Comparison of ENCODE assay signal across 1 cellular context in the genomic region with DNA sequence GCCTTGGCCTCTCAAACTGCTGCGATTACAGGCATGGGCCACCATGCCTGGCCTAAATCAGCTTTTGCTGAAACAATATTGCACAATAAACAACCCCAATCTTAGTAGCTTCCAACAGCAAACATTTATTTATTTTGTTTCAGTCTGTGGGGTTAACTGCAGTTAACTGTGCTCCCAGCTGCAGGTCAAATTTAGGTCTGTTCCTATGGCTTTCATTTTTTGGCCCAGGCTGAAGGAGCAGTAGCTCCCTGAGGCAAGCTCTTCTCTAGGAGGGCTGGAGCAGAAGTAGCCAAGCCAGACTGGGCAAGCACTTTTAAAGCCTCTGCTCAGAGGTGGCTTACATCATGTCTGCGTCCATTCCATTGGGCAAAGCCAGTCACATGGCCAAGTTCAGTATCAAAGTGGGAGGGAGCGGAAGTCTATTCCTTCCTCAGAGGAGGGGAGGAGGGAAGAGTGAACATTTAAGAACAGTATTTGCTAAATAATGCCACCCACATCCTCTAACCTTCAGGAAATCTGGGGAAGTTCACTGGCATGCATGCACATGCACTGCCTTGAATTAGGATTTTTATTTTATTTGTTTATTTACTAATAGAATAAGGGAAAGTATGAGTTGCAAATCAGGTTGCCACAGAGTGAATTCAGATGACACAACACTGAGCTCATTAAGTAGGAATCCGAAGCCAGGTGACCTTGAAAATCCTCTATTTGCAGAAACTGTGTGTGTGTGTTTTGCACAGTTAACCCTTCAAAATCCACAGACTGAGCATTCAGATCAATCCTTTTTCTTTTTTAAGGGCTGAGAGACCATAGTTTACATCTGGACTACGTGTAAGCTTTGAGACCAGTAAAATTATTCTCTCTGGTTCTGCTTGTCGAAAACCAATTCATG.
TF ChIP-seq lines count a peak whose summit lies in the region.

No MANE protein-coding gene starts in this region.

TF ChIP-seq in HepG2, 621 proteins besides CTCF, POLR2A, EP300 and RAD21 (continued from another document):
- TF ChIP-seq, protein P1, sequence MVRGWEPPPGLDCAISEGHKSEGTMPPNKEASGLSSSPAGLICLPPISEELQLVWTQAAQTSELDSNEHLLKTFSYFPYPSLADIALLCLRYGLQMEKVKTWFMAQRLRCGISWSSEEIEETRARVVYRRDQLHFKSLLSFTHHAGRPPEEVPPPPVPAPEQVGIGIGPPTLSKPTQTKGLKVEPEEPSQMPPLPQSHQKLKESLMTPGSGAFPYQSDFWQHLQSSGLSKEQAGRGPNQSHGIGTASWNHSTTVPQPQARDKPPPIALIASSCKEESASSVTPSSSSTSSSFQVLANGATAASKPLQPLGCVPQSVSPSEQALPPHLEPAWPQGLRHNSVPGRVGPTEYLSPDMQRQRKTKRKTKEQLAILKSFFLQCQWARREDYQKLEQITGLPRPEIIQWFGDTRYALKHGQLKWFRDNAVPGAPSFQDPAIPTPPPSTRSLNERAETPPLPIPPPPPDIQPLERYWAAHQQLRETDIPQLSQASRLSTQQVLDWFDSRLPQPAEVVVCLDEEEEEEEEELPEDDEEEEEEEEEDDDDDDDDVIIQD (CRISPR knock-in tag; IDR thresholded peaks at IDR 0.05; ENCODE audit: low read depth) = peak; percentile 92; the same call in 1 of the 2 replicates
- TF ChIP-seq NFYC (CRISPR knock-in tag; IDR thresholded peaks at IDR 0.05) = peak; percentile 53; the same call in 1 of the 2 replicates
- peak; percentile 92 for TF ChIP-seq ZNF652 (CRISPR knock-in tag; IDR thresholded peaks at IDR 0.05; ENCODE audit: borderline replicate concordance, low read depth)
TF ChIP-seq in HepG2: peak in this region for 8.
